Comparison of ENCODE assay signal across 30 cellular contexts in genomic region chr7:132352774-132353173, GRCh38.
DNase-seq lines count a peak whose midpoint lies in the region; ATAC-seq and TF ChIP-seq lines count a peak whose summit lies in the region.
"Had no signal": no experiment of that assay in that cellular context is flagged by ENCODE, and none has a peak within 500 bp of the region (broad histone marks: within the 10 kb centered on the region; RNA-seq: fewer than 3 reads in every experiment).

No MANE protein-coding gene starts in this region.

- no peak overlapping the region for H3K4me3 Mint-ChIP-seq in chondrocyte (ENCODE audit: unreplicated experiment)
- H3K4me3 Mint-ChIP-seq: HFFc6, mesothelial cell of epicardium had no signal

- peaks cover 2% of the 10 kb centered on the region for H3K36me3 Mint-ChIP-seq in chondrocyte (ENCODE audit: low read depth)
- H3K36me3 Mint-ChIP-seq: mesothelial cell of epicardium had no signal

- H3K36me3 ChIP-seq in left lung = no peaks in the 10 kb centered on the region
- H3K36me3 ChIP-seq in subcutaneous abdominal adipose tissue (ENCODE audit: control insufficient read depth in 5 of 5, insufficient read depth in 5 of 5, low read length in 5 of 5) = no peaks in the 10 kb centered on the region
- H3K36me3 ChIP-seq: cardiac muscle cell, neutrophil, Peyer's patch, upper lobe of left lung had no signal

- H3K27ac Mint-ChIP-seq in chondrocyte (ENCODE audit: unreplicated experiment) = peak overlapping the region; percentile 60
- H3K27ac Mint-ChIP-seq: activated T-helper 2 cell treated with anti-CD3 and anti-CD28 coated beads, Interferon-gamma antibody, Interleukin-2, Interleukin-4, amounts not matched to agents 10 μg/mL and 5 μg/mL and 100 μg/mL, durations not matched to agents 14 hours and 24 hours and 36 hours; HFFc6; mesothelial cell of epicardium; progenitor cell of endocrine pancreas had no signal

- ATAC-seq in left lung = peak; percentile 36
- no peak for ATAC-seq in GM18519 (IDR thresholded peaks at IDR 0.05; ENCODE audit: low FRiP score, unreplicated experiment)
- no peak for ATAC-seq in HG03025 (IDR thresholded peaks at IDR 0.05; ENCODE audit: low FRiP score, unreplicated experiment)

- H3K4me1 ChIP-seq in left lung = no peaks in the 10 kb centered on the region
- H3K4me1 ChIP-seq in subcutaneous abdominal adipose tissue (ENCODE audit: control insufficient read depth in 5 of 5, insufficient read depth in 5 of 5, low read length in 5 of 5) = peaks cover 2 to 48% (median 45%) of the 10 kb centered on the region in 5 donors
- H3K4me1 ChIP-seq: Peyer's patch had no signal

- H3K27me3 Mint-ChIP-seq in chondrocyte (ENCODE audit: low read depth) = no peaks in the 10 kb centered on the region

- peak; percentile 57 for DNase-seq in GM03348 (ENCODE audit: low spot score)
- no peak for DNase-seq in chondrocyte (ENCODE audit: low spot score)
- DNase-seq in left lung = no peak
- DNase-seq in amygdala (lab: John Stamatoyannopoulos, UW) = no peak
- DNase-seq: activated CD4-positive, alpha-beta T cell treated with anti-CD3 and anti-CD28 coated beads for 48 hours; activated CD8-positive, alpha-beta memory T cell treated with anti-CD3 and anti-CD28 coated beads for 24 hours; activated naive CD4-positive, alpha-beta T cell treated with anti-CD3 and anti-CD28 coated beads, Interleukin-2, amount 50 U/mL, for 16 hours; activated T-cell treated with anti-CD3 and anti-CD28 coated beads for 4 hours; amniotic stem cell; DMS79; erythroblast; GOT3; HFFc6; IMR-90; NCI-H1694; NCI-H446 treated with DMSO at 0.1 percent for 48 hours; NCI-H774; Peyer's patch; SIG-M5; stimulated activated CD4-positive, alpha-beta T cell treated with anti-CD3 and anti-CD28 coated beads, Interleukin-4, amount 100 ng/mL, for 4 hours; T1000; upper lobe of left lung had no signal

- H3K4me1 Mint-ChIP-seq in chondrocyte (ENCODE audit: low read depth) = peaks cover 12% of the 10 kb centered on the region

- peak overlapping the region in 2 of 5 donors; percentile 32 to 68 for H3K9ac ChIP-seq in subcutaneous abdominal adipose tissue (ENCODE audit: low read length in 5 of 5)

- no peaks in the 10 kb centered on the region for H3K9me3 Mint-ChIP-seq in chondrocyte (ENCODE audit: low read depth)
- H3K9me3 Mint-ChIP-seq: activated T-helper 2 cell treated with anti-CD3 and anti-CD28 coated beads, Interferon-gamma antibody, Interleukin-2, Interleukin-4, amounts not matched to agents 10 μg/mL and 5 μg/mL and 100 μg/mL, durations not matched to agents 14 hours and 24 hours and 36 hours; HFFc6 had no signal

- TF ChIP-seq CTCF in chondrocyte (IDR thresholded peaks at IDR 0.05) (no peak), left lung (IDR thresholded peaks at IDR 0.05) (no peak)

- intact Hi-C loops in left lung (cut with DNase I) = no loop called here

- H3K27me3 ChIP-seq in left lung (peaks cover 0 to 35% of the 10 kb centered on the region in 2 donors), subcutaneous abdominal adipose tissue (ENCODE audit: control insufficient read depth in 5 of 5, insufficient read depth in 4 of 5, low read length in 5 of 5) (no peaks in the 10 kb centered on the region)
- H3K27me3 ChIP-seq: Peyer's patch, upper lobe of left lung had no signal

- H3K4me3 ChIP-seq in left lung = no peak overlapping the region
- H3K4me3 ChIP-seq in subcutaneous abdominal adipose tissue (ENCODE audit: low read depth in 1 of 5, low read length in 5 of 5) = peak overlapping the region in 1 of 5 donors; percentile 12
- H3K4me3 ChIP-seq: cardiac muscle cell, Peyer's patch, upper lobe of left lung had no signal

- no peak overlapping the region for H3K27ac ChIP-seq in left lung
- H3K27ac ChIP-seq in subcutaneous abdominal adipose tissue (ENCODE audit: low read depth, low read length) = peak overlapping the region; percentile 19
- H3K27ac ChIP-seq: cardiac muscle cell, neutrophil, Peyer's patch had no signal

- no peaks in the 10 kb centered on the region for H3K9me3 ChIP-seq in left lung
- H3K9me3 ChIP-seq in subcutaneous abdominal adipose tissue (ENCODE audit: control insufficient read depth in 5 of 5, low read length in 5 of 5) = no peaks in the 10 kb centered on the region
- H3K9me3 ChIP-seq: neutrophil, Peyer's patch, upper lobe of left lung had no signal
